ENCODE assay signal across 25 cellular contexts in genomic region chr10:109924947-109925620, GRCh38. TPM values are rescaled to one million over a fixed set of nuclear protein-coding genes. Genes with fewer than 3 reads are reported as not detected.
DNase-seq lines count a peak whose midpoint lies in the region; FAIRE-seq and TF ChIP-seq lines count a peak whose summit lies in the region.
"Had no signal": no experiment of that assay in that cellular context is flagged by ENCODE, and none has a peak within 500 bp of the region (broad histone marks: within the 10 kb centered on the region; RNA-seq: fewer than 3 reads in every experiment).

No MANE protein-coding gene starts in this region.

- no peak for TF ChIP-seq POLR2A in H1 (IDR thresholded peaks at IDR 0.05; ENCODE audit: control extremely low read depth in 1 of 2, low read depth in 2 of 2, low read length in 2 of 2)

- no peak overlapping the region for H4K8ac ChIP-seq in H1 (ENCODE audit: extremely low read depth, insufficient read depth, low read length)

- in situ Hi-C loops in brain microvascular endothelial cell (cut with HindIII; ENCODE audit: low pct_ligation_motif_present, low sequenced_read_pairs): no loop called here

- no peak for FAIRE-seq in H1 (lab: Jason Lieb, UNC)
- FAIRE-seq: astrocyte, D721Med, endothelial cell of umbilical vein had no signal

- H2BK20ac ChIP-seq in H1 (ENCODE audit: low read length): peak overlapping the region; percentile 90

- H2AK5ac ChIP-seq in H1 (ENCODE audit: low read depth, low read length): no peak overlapping the region

- no peaks in the 10 kb centered on the region; a peak in 1 of 8 replicates for H3K36me3 ChIP-seq in H1 (ENCODE audit: control insufficient read depth in 2 of 4, insufficient read depth in 4 of 4, low read length in 3 of 4)
- no peaks in the 10 kb centered on the region for H3K36me3 ChIP-seq in parathyroid adenoma (ENCODE audit: control insufficient read depth, insufficient read depth, low read length)
- H3K36me3 ChIP-seq in brain microvascular endothelial cell (replicated peaks): no peaks in the 10 kb centered on the region
- H3K36me3 ChIP-seq: ovary, right atrium auricular region, SJCRH30 had no signal

- peak overlapping the region; percentile 9 for H3K4ac ChIP-seq in H1 (replicated peaks; ENCODE audit: insufficient read length, low read depth, low read length)

- H2BK5ac ChIP-seq in H1 (ENCODE audit: low read depth, low read length): no peak overlapping the region; the same call in 1 of the 2 replicates

- DNase-seq in ELF-1 (ENCODE audit: low read depth, low spot score) (peak; percentile 18), NCI-H226 (peak; percentile 42), H1 (ENCODE audit: low read depth in 1 of 2, low spot score in 2 of 2) (no peak), epidermal melanocyte (ENCODE audit: insufficient read length, low spot score) (no peak), brain microvascular endothelial cell (no peak), middle frontal gyrus (ENCODE audit: extremely low spot score, low spot score) (no peak), NCI-H1092 (lab: John Stamatoyannopoulos, UW) (no peak)
- DNase-seq: activated CD4-positive, alpha-beta T cell treated with anti-CD3 and anti-CD28 coated beads for 1 hour; activated CD8-positive, alpha-beta T cell treated with anti-CD3 and anti-CD28 coated beads for 36 hours; activated effector memory CD4-positive, alpha-beta T cell treated with anti-CD3 and anti-CD28 coated beads, Interleukin-2, amount 50 U/mL, for 16 hours; dorsolateral prefrontal cortex; IMR-90; islet precursor cell; NCI-H2029 treated with DMSO at 0.1 percent for 48 hours; NCI-H774; ovary; SJCRH30; stimulated activated CD4-positive, alpha-beta T cell treated with anti-CD3 and anti-CD28 coated beads, Interleukin-2, amount 100 ng/mL, for 24 hours; substantia nigra had no signal

- H3K56ac ChIP-seq in H1 (replicated peaks; ENCODE audit: insufficient read length, low read depth, low read length): no peak overlapping the region

- no peak overlapping the region for H3K9ac ChIP-seq in H1 (replicated peaks in 1 of 4; ENCODE audit: extremely low read depth in 1 of 4, low read depth in 3 of 4, low read length in 3 of 4)
- no peak overlapping the region for H3K9ac ChIP-seq in parathyroid adenoma
- H3K9ac ChIP-seq: BLaER1 treated with 17β-estradiol and CSF1 and Interleukin-3, amounts not matched to agents 10 nM and 100 nM had no signal

- H3K79me1 ChIP-seq in H1 (ENCODE audit: low read depth, low read length): peaks cover 2% of the 10 kb centered on the region

- TF ChIP-seq CTCF in H1 (IDR thresholded peaks at IDR 0.05; ENCODE audit: control extremely low read depth in 1 of 3, insufficient read depth in 1 of 3, low read depth in 1 of 3, low read length in 3 of 3) (no peak), parathyroid adenoma (IDR thresholded peaks at IDR 0.05) (no peak), brain microvascular endothelial cell (IDR thresholded peaks at IDR 0.05; ENCODE audit: low read depth, low read length, missing control alignments) (no peak)

- POLR2A ChIA-PET in H1 (lab: Charles Lee; ENCODE audit: partially characterized antibody): interaction anchor here (0.6 to 4.1 kb wide), 3 partner anchors 9 to 285 kb away, joined by 3 to 48 read pairs (median 5); no protein-coding TSS in a partner anchor

- no peak overlapping the region for H4K91ac ChIP-seq in H1 (replicated peaks; ENCODE audit: insufficient read length, low read length)

- H3K79me2 ChIP-seq in H1 (ENCODE audit: control insufficient read depth in 1 of 2, insufficient read depth in 2 of 2, low read length in 2 of 2) (peaks cover 0 to 7% of the 10 kb centered on the region in 2 experiments; a peak in 1 of 4 replicates), parathyroid adenoma (peaks cover 4% of the 10 kb centered on the region)

- H3K14ac ChIP-seq in H1 (ENCODE audit: insufficient read length): no peak overlapping the region

- peak overlapping the region; percentile 72 for H2BK12ac ChIP-seq in H1 (ENCODE audit: low read depth, low read length)

- H3K27ac ChIP-seq in H1 (ENCODE audit: low read depth, low read length) (no peak overlapping the region), parathyroid adenoma (no peak overlapping the region), brain microvascular endothelial cell (no peak overlapping the region)
- H3K27ac ChIP-seq: BLaER1 treated with 17β-estradiol and CSF1 and Interleukin-3, amounts not matched to agents 10 nM and 100 nM; ovary; right atrium auricular region; SJCRH30 had no signal

- H3K4me2 ChIP-seq in H1 (ENCODE audit: insufficient read depth in 1 of 2, low read depth in 2 of 2, low read length in 2 of 2) (peak overlapping the region in 1 of 2 experiments; percentile 21; a peak in 1 of 4 replicates), parathyroid adenoma (ENCODE audit: low read length) (no peak overlapping the region)

- no peak for TF ChIP-seq EP300 in H1 (IDR thresholded peaks at IDR 0.05; ENCODE audit: borderline replicate concordance in 1 of 2, low read depth in 2 of 2, low read length in 2 of 2)

- CTCF ChIA-PET in H1 (lab: Charles Lee; ENCODE audit: partially characterized antibody): interaction anchor here (0.6 to 1.9 kb wide), 6 partner anchors 10 to 110 kb away, joined by 3 to 8 read pairs (median 4); no protein-coding TSS in a partner anchor

- H3K23me2 ChIP-seq in H1 (ENCODE audit: low read depth, low read length): peaks cover 8% of the 10 kb centered on the region

- H2BK120ac ChIP-seq in H1 (replicated peaks; ENCODE audit: low read depth, low read length): peak overlapping the region; percentile 19

- H3K23ac ChIP-seq in H1 (ENCODE audit: insufficient read length): no peak overlapping the region

- no peak overlapping the region for H3K18ac ChIP-seq in H1 (ENCODE audit: extremely low read depth, low read length)

- TF ChIP-seq RAD21 in H1 (IDR thresholded peaks at IDR 0.05 in 1 of 2, conservative IDR thresholded peaks at IDR 0.05 in 1 of 2; ENCODE audit: low read depth in 2 of 2, low read length in 2 of 2): no peak

- WGBS in H1 (ENCODE audit: extremely low coverage in 1 of 2, insufficient coverage in 1 of 2, insufficient read length in 1 of 2, insufficient replicate concordance in 2 of 2, low coverage in 1 of 2, low lambda C conversion rate in 2 of 2, missing lambda C conversion rate in 1 of 2), 2 experiments: 70% methylated on average over 5 of the region's 5 CpGs; no CpG with 5 or more reads in 1 of the 2 experiments

- no peak overlapping the region for H4K5ac ChIP-seq in H1 (ENCODE audit: insufficient read length, low read depth, low read length)

- H4K20me1 ChIP-seq in H1 (replicated peaks in 1 of 2; ENCODE audit: control insufficient read depth in 1 of 2, insufficient read depth in 2 of 2, low read length in 2 of 2): no peaks in the 10 kb centered on the region

- no peaks in the 10 kb centered on the region for H3K9me3 ChIP-seq in H1 (ENCODE audit: insufficient read depth in 2 of 2, low read depth in 1 of 2, low read length in 1 of 2)
- H3K9me3 ChIP-seq in parathyroid adenoma (ENCODE audit: control insufficient read depth, low read length): no peaks in the 10 kb centered on the region
- H3K9me3 ChIP-seq: ovary, right atrium auricular region, SJCRH30 had no signal

- H3K4me3 ChIP-seq in H1 (ENCODE audit: extremely low read depth in 1 of 4, insufficient read depth in 2 of 4, low read depth in 3 of 4, low read length in 4 of 4) (no peak overlapping the region), parathyroid adenoma (ENCODE audit: low read depth, low read length) (no peak overlapping the region), brain microvascular endothelial cell (ENCODE audit: low read depth, low read length) (no peak overlapping the region)
- H3K4me3 ChIP-seq: BLaER1 treated with 17β-estradiol and CSF1 and Interleukin-3, amounts not matched to agents 10 nM and 100 nM; ovary; right atrium auricular region; SJCRH30 had no signal

- H3K4me1 ChIP-seq in H1 (replicated peaks in 1 of 4; ENCODE audit: control insufficient read depth in 3 of 4, insufficient read depth in 4 of 4, low read length in 3 of 4): peaks cover 6 to 20% (median 12%) of the 10 kb centered on the region in 4 experiments
- H3K4me1 ChIP-seq in parathyroid adenoma: peaks cover 12% of the 10 kb centered on the region

- no peak overlapping the region for H2BK15ac ChIP-seq in H1 (ENCODE audit: low read length)

- H3K27me3 ChIP-seq in H1 (replicated peaks in 1 of 4; ENCODE audit: control insufficient read depth in 3 of 4, extremely low read depth in 1 of 4, insufficient read depth in 3 of 4, low read length in 3 of 4) (peaks cover 0 to 11% (median 9%) of the 10 kb centered on the region in 4 experiments; a peak in 5 of 7 replicates), parathyroid adenoma (ENCODE audit: control insufficient read depth, insufficient read depth, low read length) (no peaks in the 10 kb centered on the region), brain microvascular endothelial cell (replicated peaks) (no peaks in the 10 kb centered on the region)
- H3K27me3 ChIP-seq: BLaER1 treated with 17β-estradiol and CSF1 and Interleukin-3, amounts not matched to agents 10 nM and 100 nM; dorsolateral prefrontal cortex; ovary; right atrium auricular region; SJCRH30 had no signal

- H2AFZ ChIP-seq in H1 (ENCODE audit: low read length) (no peak overlapping the region), parathyroid adenoma (peak overlapping the region; percentile 28)

TF ChIP-seq in H1, 55 proteins besides CTCF, POLR2A, EP300 and RAD21:
- TF ChIP-seq SRF (IDR thresholded peaks at IDR 0.05; ENCODE audit: low read depth, low read length): no peak
- peak; percentile 88 for TF ChIP-seq TEAD4 (IDR thresholded peaks at IDR 0.05; ENCODE audit: low read depth, low read length)

RNA-seq across cellular contexts. Expression of gene XPNPEP1, which starts 1.8 kb away (rescaled TPM):
- total RNA-seq in H1 (2021; fragmentation: NEBNext Ultra II Directional; extraction: Animal tissue kit (Norgen Biotek cat#: 25700)): 49.7 and 61.1 TPM in 2 replicates
- polyA plus RNA-seq in H1 (2011; rRNA removed): 201 TPM in 2 replicates
- polyA plus RNA-seq in H1 (2011; cell fraction: cytosol; rRNA removed): 147 TPM
- 319 TPM for polyA plus RNA-seq in H1 (2011; cell fraction: nucleus; rRNA removed)
- 47.4 to 54.6 TPM (median 51.3 TPM) in 4 replicates for polyA plus RNA-seq in H1 (2012, experiment 1 of 2)
- polyA plus RNA-seq in H1 (2012, experiment 2 of 2): 26.3 TPM
- polyA plus RNA-seq in H1 (2013, experiment 1 of 2): 35.6 TPM
- 34.4 TPM for polyA plus RNA-seq in H1 (2013, experiment 2 of 2)
- polyA minus RNA-seq in H1 (2011; rRNA and poly(A)+ RNA removed): 329 and 459 TPM in 2 replicates
- polyA minus RNA-seq in H1 (2011; cell fraction: cytosol; rRNA and poly(A)+ RNA removed): 84.0 TPM
- 113 TPM for polyA minus RNA-seq in H1 (2011; cell fraction: nucleus; rRNA and poly(A)+ RNA removed)

Comparison
In these comparisons a context has a peak if more than half of its experiments do, and no peak if none do; other contexts are left out.
1. DNase-seq: peak in ELF-1 (single experiment) and NCI-H226 (single experiment); none in H1 (0 of 2), epidermal melanocyte (single experiment), brain microvascular endothelial cell (single experiment), middle frontal gyrus (single experiment) and NCI-H1092 (single experiment).